18 cellular contexts compared by ENCODE assay signal in the genomic region with DNA sequence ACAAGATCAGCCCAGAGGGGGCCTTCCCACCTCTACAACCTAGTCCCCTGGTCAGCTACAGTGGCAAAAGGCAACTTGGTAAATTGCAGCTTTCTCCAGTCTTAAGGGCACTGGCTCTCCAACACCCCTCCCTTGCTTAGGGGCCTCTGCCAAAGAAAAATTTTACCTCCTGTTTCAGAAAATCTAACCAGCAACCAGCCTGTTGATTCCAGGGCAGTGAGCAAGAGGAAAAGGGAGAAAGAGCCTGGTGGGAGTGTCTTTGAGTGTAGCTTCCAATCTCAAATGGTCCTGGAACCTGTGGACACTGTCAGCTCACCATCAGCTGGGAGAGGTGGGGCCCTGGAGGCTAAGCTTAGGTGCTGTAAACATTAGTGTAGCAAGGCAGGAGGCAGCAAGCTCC. TPM values are rescaled to one million over a fixed set of nuclear protein-coding genes. Genes with fewer than 3 reads are reported as not detected.
DNase-seq lines count a peak whose midpoint lies in the region; ATAC-seq and TF ChIP-seq lines count a peak whose summit lies in the region.
"Had no signal": no experiment of that assay in that cellular context is flagged by ENCODE, and none has a peak within 500 bp of the region (broad histone marks: within the 10 kb centered on the region; RNA-seq: fewer than 3 reads in every experiment).

No MANE protein-coding gene starts in this region.

- H3K9me3 Mint-ChIP-seq in activated naive CD4-positive, alpha-beta T cell treated with anti-CD3 and anti-CD28 coated beads, Interleukin-2, amount 50 U/mL, for 72 hours, result no peaks in the 10 kb centered on the region
- H3K9me3 Mint-ChIP-seq in CD8-positive, alpha-beta memory T cell, result no peaks in the 10 kb centered on the region
- no peaks in the 10 kb centered on the region for H3K9me3 Mint-ChIP-seq in chondrocyte (ENCODE audit: low read depth)
- no peaks in the 10 kb centered on the region for H3K9me3 Mint-ChIP-seq in progenitor cell of endocrine pancreas (ENCODE audit: low read depth)
- H3K9me3 Mint-ChIP-seq: T-cell had no signal

- TF ChIP-seq CTCF in chondrocyte (IDR thresholded peaks at IDR 0.05) (no peak), progenitor cell of endocrine pancreas (IDR thresholded peaks at IDR 0.05; ENCODE audit: unreplicated experiment) (no peak)

- ATAC-seq in activated naive CD4-positive, alpha-beta T cell treated with anti-CD3 and anti-CD28 coated beads, Interleukin-2, amount 50 U/mL, for 72 hours, result no peak
- no peak for ATAC-seq in HG03196 (IDR thresholded peaks at IDR 0.05; ENCODE audit: unreplicated experiment)

- no peak overlapping the region for H3K27ac ChIP-seq in CD8-positive, alpha-beta memory T cell (ENCODE audit: low read depth, low read length)
- H3K27ac ChIP-seq: SJCRH30, testis, vagina had no signal

- peak overlapping the region; percentile 18 to 74 for H3K27ac Mint-ChIP-seq in activated naive CD4-positive, alpha-beta T cell treated with anti-CD3 and anti-CD28 coated beads, Interleukin-2, amount 50 U/mL, for 72 hours
- peak overlapping the region in 5 of 8 donors; percentile 54 to 75 (median 68) for H3K27ac Mint-ChIP-seq in CD8-positive, alpha-beta memory T cell
- H3K27ac Mint-ChIP-seq in chondrocyte (ENCODE audit: unreplicated experiment) (no peak overlapping the region), progenitor cell of endocrine pancreas (peak overlapping the region; percentile 20)

- no peak for DNase-seq in activated naive CD4-positive, alpha-beta T cell treated with anti-CD3 and anti-CD28 coated beads, Interleukin-2, amount 50 U/mL, for 72 hours (ENCODE audit: low spot score in 2 of 2)
- no peak for DNase-seq in activated naive CD4-positive, alpha-beta T cell (lab: John Stamatoyannopoulos, UW)
- DNase-seq in CD8-positive, alpha-beta memory T cell, result no peak
- DNase-seq in chondrocyte (ENCODE audit: low spot score) (peak; percentile 19), progenitor cell of endocrine pancreas (ENCODE audit: low spot score, unreplicated experiment) (no peak), NCI-H2081 (lab: John Stamatoyannopoulos, UW) (no peak)
- no peak for DNase-seq in activated CD8-positive, alpha-beta memory T cell treated with anti-CD3 and anti-CD28 coated beads for 24 hours

- H3K9me3 ChIP-seq in CD8-positive, alpha-beta memory T cell (ENCODE audit: low read length), result no peaks in the 10 kb centered on the region
- H3K9me3 ChIP-seq: BE2C, esophagus squamous epithelium, SJCRH30, testis, vagina had no signal

- H3K4me3 ChIP-seq in CD8-positive, alpha-beta memory T cell (ENCODE audit: low read length), result no peak overlapping the region
- H3K4me3 ChIP-seq: esophagus squamous epithelium, lung, SJCRH30, skin epidermis, testis, vagina had no signal

- H3K36me3 ChIP-seq in CD8-positive, alpha-beta memory T cell (ENCODE audit: insufficient read depth, low read length), result peaks cover 33% of the 10 kb centered on the region

- CTCF ChIA-PET in CD8-positive, alpha-beta memory T cell (lab: Charles Lee), result interaction anchor here (1.1 to 4.1 kb wide), 18 partner anchors 11 to 310 kb away, joined by 3 to 34 read pairs (median 6); a partner anchor contains a TSS

- H3K27me3 ChIP-seq in CD8-positive, alpha-beta memory T cell (ENCODE audit: insufficient read depth, low read length, poor library complexity, severe bottlenecking), result no peaks in the 10 kb centered on the region
- H3K27me3 ChIP-seq: BE2C, esophagus squamous epithelium, SJCRH30, testis, vagina had no signal

- peaks cover 3% of the 10 kb centered on the region for H3K4me1 ChIP-seq in CD8-positive, alpha-beta memory T cell (ENCODE audit: insufficient read depth, low read length)
- H3K4me1 ChIP-seq: esophagus squamous epithelium, SJCRH30, testis, vagina had no signal

- peaks cover 5 to 6% (median 6%) of the 10 kb centered on the region in 3 donors for H3K4me1 Mint-ChIP-seq in CD8-positive, alpha-beta memory T cell
- no peaks in the 10 kb centered on the region for H3K4me1 Mint-ChIP-seq in chondrocyte (ENCODE audit: low read depth)
- no peaks in the 10 kb centered on the region for H3K4me1 Mint-ChIP-seq in progenitor cell of endocrine pancreas (ENCODE audit: low read depth)

- no peaks in the 10 kb centered on the region for H3K27me3 Mint-ChIP-seq in CD8-positive, alpha-beta memory T cell
- H3K27me3 Mint-ChIP-seq in chondrocyte (ENCODE audit: low read depth) (no peaks in the 10 kb centered on the region), progenitor cell of endocrine pancreas (no peaks in the 10 kb centered on the region)
- H3K27me3 Mint-ChIP-seq: activated naive CD8-positive, alpha-beta T cell; T-cell had no signal

- POLR2A ChIA-PET in CD8-positive, alpha-beta memory T cell (lab: Charles Lee), result interaction anchor here (1.0 kb wide), 1 partner anchor 86 kb away, joined by 3 read pairs; no protein-coding TSS in a partner anchor

- H3K36me3 Mint-ChIP-seq in activated naive CD4-positive, alpha-beta T cell treated with anti-CD3 and anti-CD28 coated beads, Interleukin-2, amount 50 U/mL, for 72 hours, result peaks cover 0 to 6% of the 10 kb centered on the region in 2 donors
- H3K36me3 Mint-ChIP-seq in CD8-positive, alpha-beta memory T cell, result peaks cover 0 to 57% (median 5%) of the 10 kb centered on the region in 3 donors
- H3K36me3 Mint-ChIP-seq in chondrocyte (ENCODE audit: low read depth) (peaks cover 23% of the 10 kb centered on the region), progenitor cell of endocrine pancreas (ENCODE audit: insufficient read depth) (peaks cover 10% of the 10 kb centered on the region)
- H3K36me3 Mint-ChIP-seq: activated naive CD8-positive, alpha-beta T cell had no signal

- no peak overlapping the region for H3K4me3 Mint-ChIP-seq in CD8-positive, alpha-beta memory T cell
- H3K4me3 Mint-ChIP-seq in chondrocyte (ENCODE audit: unreplicated experiment), result no peak overlapping the region
- H3K4me3 Mint-ChIP-seq in progenitor cell of endocrine pancreas (ENCODE audit: low read depth), result no peak overlapping the region
- H3K4me3 Mint-ChIP-seq: activated naive CD8-positive, alpha-beta T cell; T-cell had no signal

RNA-seq across cellular contexts. Expression of a gene that starts 22.9 kb away (rescaled TPM):
- 10 to 100 TPM; 48.9 to 97.4 TPM for total RNA-seq in activated naive CD4-positive, alpha-beta T cell treated with anti-CD3 and anti-CD28 coated beads, Interleukin-2, amount 50 U/mL, for 72 hours
- total RNA-seq in CD8-positive, alpha-beta memory T cell, result 10 to 100 TPM; 79.6 to 80.4 TPM
- polyA plus RNA-seq in CD8-positive, alpha-beta memory T cell, result 76.4 TPM
- total RNA-seq in chondrocyte (128 to 137 TPM (median 128 TPM) in 3 replicates), progenitor cell of endocrine pancreas (87.2 and 104 TPM in 2 replicates)

RNA-seq across cellular contexts. Expression of a gene that starts 24.1 kb away (rescaled TPM):
- total RNA-seq in activated naive CD4-positive, alpha-beta T cell treated with anti-CD3 and anti-CD28 coated beads, Interleukin-2, amount 50 U/mL, for 72 hours, result 1 to 10 TPM; 9.1 to 9.9 TPM
- total RNA-seq in CD8-positive, alpha-beta memory T cell, result 1 to 10 TPM; 7.5 to 8.3 TPM
- polyA plus RNA-seq in CD8-positive, alpha-beta memory T cell, result 8.3 TPM
- total RNA-seq in chondrocyte (14.5 to 15.5 TPM (median 15.5 TPM) in 3 replicates), progenitor cell of endocrine pancreas (23.0 and 25.8 TPM in 2 replicates)

RNA-seq across cellular contexts. Expression of a gene that starts 28.3 kb away (rescaled TPM):
- under 1 TPM in 1 of 2 donors, not detected in 1; 0.30 TPM for total RNA-seq in activated naive CD4-positive, alpha-beta T cell treated with anti-CD3 and anti-CD28 coated beads, Interleukin-2, amount 50 U/mL, for 72 hours
- under 1 TPM; 0.57 to 0.62 TPM for total RNA-seq in CD8-positive, alpha-beta memory T cell
- polyA plus RNA-seq in CD8-positive, alpha-beta memory T cell, result 0.70 TPM
- total RNA-seq in chondrocyte (not detected in 3 replicates), progenitor cell of endocrine pancreas (0.73 and 0.77 TPM in 2 replicates)
- total RNA-seq: A673, vagina had no signal

RNA-seq across cellular contexts. Expression of a gene that starts 47.3 kb away (rescaled TPM):
- 10 to 100 TPM; 38.7 to 73.9 TPM for total RNA-seq in activated naive CD4-positive, alpha-beta T cell treated with anti-CD3 and anti-CD28 coated beads, Interleukin-2, amount 50 U/mL, for 72 hours
- 10 to 100 TPM; 62.4 to 64.8 TPM for total RNA-seq in CD8-positive, alpha-beta memory T cell
- 61.7 TPM for polyA plus RNA-seq in CD8-positive, alpha-beta memory T cell
- total RNA-seq in chondrocyte, result 55.1 to 64.3 TPM (median 57.7 TPM) in 3 replicates
- 69.9 and 70.5 TPM in 2 replicates for total RNA-seq in progenitor cell of endocrine pancreas

RNA-seq across cellular contexts. Expression of a gene that starts 59.0 kb away (rescaled TPM):
- total RNA-seq in activated naive CD4-positive, alpha-beta T cell treated with anti-CD3 and anti-CD28 coated beads, Interleukin-2, amount 50 U/mL, for 72 hours, result 10 to 100 TPM; 12.9 to 27.4 TPM
- 10 to 100 TPM; 13.5 to 16.3 TPM for total RNA-seq in CD8-positive, alpha-beta memory T cell
- 33.4 TPM for polyA plus RNA-seq in CD8-positive, alpha-beta memory T cell
- 8.8 to 10.1 TPM (median 9.0 TPM) in 3 replicates for total RNA-seq in chondrocyte
- 14.0 and 14.9 TPM in 2 replicates for total RNA-seq in progenitor cell of endocrine pancreas
